8 cellular contexts compared by ENCODE assay signal in genomic region chrX:111568356-111568755, GRCh38. TPM values are rescaled to one million over a fixed set of nuclear protein-coding genes. Genes with fewer than 3 reads are reported as not detected.
DNase-seq lines count a peak whose midpoint lies in the region; ATAC-seq, FAIRE-seq and TF ChIP-seq lines count a peak whose summit lies in the region.

No MANE protein-coding gene starts in this region.

- no peaks in the 10 kb centered on the region for H3F3A ChIP-seq in Loucy (ENCODE audit: low read depth)

- intact Hi-C loops in GM12878 (cut with micrococcal nuclease; ENCODE audit: unreplicated experiment) = no loop called here

- H3K36me3 Mint-ChIP-seq in nephron progenitor cell (ENCODE audit: low read depth) = no peaks in the 10 kb centered on the region

- peak; percentile 34 for TF ChIP-seq CTCF in Loucy (conservative IDR thresholded peaks at IDR 0.05; ENCODE audit: low read length)
- peak; percentile 6 to 21 (median 8); a peak in 1 of 6 replicates for TF ChIP-seq CTCF in GM12878 (IDR thresholded peaks at IDR 0.05 in 2 of 3, conservative IDR thresholded peaks at IDR 0.05 in 1 of 3; ENCODE audit: control insufficient read depth in 2 of 3, extremely low read depth in 1 of 3, insufficient read depth in 1 of 3, low read depth in 3 of 3, low read length in 3 of 3)
- TF ChIP-seq CTCF in nephron progenitor cell (IDR thresholded peaks at IDR 0.05) = peak; percentile 60

- H3K9ac ChIP-seq in Loucy (ENCODE audit: low read depth, low read length, poor library complexity, severe bottlenecking) (no peak overlapping the region), GM12878 (ENCODE audit: control insufficient read depth, insufficient read depth, low read length) (no peak overlapping the region)

- no peaks in the 10 kb centered on the region for H4K20me1 ChIP-seq in Loucy (ENCODE audit: insufficient read depth, low read length, poor library complexity, severe bottlenecking)
- no peaks in the 10 kb centered on the region for H4K20me1 ChIP-seq in GM12878 (ENCODE audit: control insufficient read depth, insufficient read depth)

- SMC1A ChIA-PET in GM12878 (lab: Charles Lee; ENCODE audit: uncharacterized antibody, unreplicated experiment) = no interaction called here

- peak; percentile 9 for DNase-seq in ELR (ENCODE audit: low read depth)
- DNase-seq in GM12878 (ENCODE audit: low read depth, low spot score) = no peak
- DNase-seq in nephron progenitor cell = peak; percentile 9
- no peak for DNase-seq in stimulated activated CD4-positive, alpha-beta T cell treated with anti-CD3 and anti-CD28 coated beads, Interleukin-15, amount 100 ng/mL, for 24 hours
- DNase-seq in epidermal melanocyte (ENCODE audit: insufficient read length, low spot score) = no peak
- DNase-seq in NCI-H128 (lab: John Stamatoyannopoulos, UW; ENCODE audit: unreplicated experiment) = no peak

- no peak for FAIRE-seq in GM12878 (lab: Jason Lieb, UNC)

- POLR2A ChIA-PET in GM12878 (lab: Charles Lee) = no interaction called here

- H3K36me3 ChIP-seq in Loucy (ENCODE audit: insufficient read depth, low read length) (no peaks in the 10 kb centered on the region), GM12878 (ENCODE audit: control insufficient read depth in 2 of 2, insufficient read depth in 2 of 2, low read length in 1 of 2) (no peaks in the 10 kb centered on the region)

- H3K9me3 ChIP-seq in Loucy (ENCODE audit: insufficient read depth, low read depth, low read length) = no peaks in the 10 kb centered on the region
- no peaks in the 10 kb centered on the region for H3K9me3 ChIP-seq in GM12878 (replicated peaks; ENCODE audit: control insufficient read depth, insufficient read depth, low read length)

- H3K79me2 ChIP-seq in Loucy (ENCODE audit: insufficient read depth, low read length) (no peaks in the 10 kb centered on the region), GM12878 (ENCODE audit: control insufficient read depth, insufficient read depth, low read length) (no peaks in the 10 kb centered on the region)

- no peak overlapping the region for H3K27ac ChIP-seq in GM12878 (ENCODE audit: control insufficient read depth, insufficient read depth)

- no peaks in the 10 kb centered on the region for H3K9me2 ChIP-seq in Loucy (replicated peaks; ENCODE audit: low read depth, low read length)

- H2AFZ ChIP-seq in Loucy (ENCODE audit: low read length) = no peak overlapping the region
- no peak overlapping the region for H2AFZ ChIP-seq in GM12878 (ENCODE audit: control insufficient read depth, low read depth, low read length)

- H3K9me3 Mint-ChIP-seq in nephron progenitor cell = peaks cover 4% of the 10 kb centered on the region

- no peaks in the 10 kb centered on the region for H3K27me3 ChIP-seq in Loucy (ENCODE audit: insufficient read depth, low read length, poor library complexity, severe bottlenecking)
- H3K27me3 ChIP-seq in GM12878 (replicated peaks in 1 of 2; ENCODE audit: control insufficient read depth in 2 of 2, insufficient read depth in 2 of 2, low read length in 1 of 2) = no peaks in the 10 kb centered on the region

- no peak for TF ChIP-seq EP300 in GM12878 (IDR thresholded peaks at IDR 0.05; ENCODE audit: borderline replicate concordance in 1 of 2, control insufficient read depth in 1 of 2, low read depth in 2 of 2, low read length in 2 of 2)

- in situ Hi-C loops in GM12878 (cut with MboI) = no loop called here

- H3K4me1 ChIP-seq in Loucy (ENCODE audit: insufficient read depth, low read length, poor library complexity, severe bottlenecking) (no peaks in the 10 kb centered on the region), GM12878 (ENCODE audit: control insufficient read depth, insufficient read depth, low read length) (no peaks in the 10 kb centered on the region)

- peaks cover 7% of the 10 kb centered on the region for H3K27me3 Mint-ChIP-seq in nephron progenitor cell (ENCODE audit: low read depth, poor library complexity)

- TF ChIP-seq RAD21 in GM12878 (IDR thresholded peaks at IDR 0.05; ENCODE audit: insufficient read depth, low read depth, low read length) = no peak

- WGBS in GM12878 (ENCODE audit: insufficient coverage, insufficient replicate concordance, low lambda C conversion rate, missing lambda C conversion rate) = 66% methylated on average over 4 of the region's 4 CpGs

- H3K4me2 ChIP-seq in Loucy (ENCODE audit: low read depth, low read length, poor library complexity, severe bottlenecking) (no peak overlapping the region), GM12878 (ENCODE audit: control insufficient read depth, insufficient read depth) (no peak overlapping the region)

- TF ChIP-seq POLR2A in GM12878 (IDR thresholded peaks at IDR 0.05; ENCODE audit: low read depth, low read length) = no peak

- ATAC-seq in GM12878 (no peak), GM21367 (IDR thresholded peaks at IDR 0.05; ENCODE audit: unreplicated experiment) (no peak)

- no TSS peak for BruUV-seq in GM12878 (replicated peaks; lab: Mats Ljungman, UMichigan)

- H3K4me3 ChIP-seq in Loucy (ENCODE audit: low read length, poor library complexity, severe bottlenecking) (no peak overlapping the region), GM12878 (no peak overlapping the region)

- CTCF ChIA-PET in GM12878 (lab: Yijun Ruan, JAX) = no interaction called here

- no peak overlapping the region for H3K4me3 Mint-ChIP-seq in nephron progenitor cell

- no peak overlapping the region for H3K27ac Mint-ChIP-seq in nephron progenitor cell

- RAD21 ChIA-PET in GM12878 (lab: Charles Lee; ENCODE audit: unreplicated experiment) = no interaction called here

- peaks cover 19% of the 10 kb centered on the region for H3K4me1 Mint-ChIP-seq in nephron progenitor cell

TF ChIP-seq in GM12878, 131 proteins besides CTCF, POLR2A, EP300 and RAD21:
- no peak for TF ChIP-seq JUND (IDR thresholded peaks at IDR 0.05; ENCODE audit: low read depth, low read length)
- TF ChIP-seq ZBTB11 (CRISPR knock-in tag; IDR thresholded peaks at IDR 0.05) = no peak
- TF ChIP-seq POLR2AphosphoS5 (IDR thresholded peaks at IDR 0.05; ENCODE audit: low read length) = no peak
- no peak for TF ChIP-seq ELK1 (IDR thresholded peaks at IDR 0.05; ENCODE audit: low read depth, low read length)
- no peak for TF ChIP-seq USF2 (IDR thresholded peaks at IDR 0.05; ENCODE audit: borderline replicate concordance, low read depth, low read length)
- no peak for TF ChIP-seq RUNX3 (IDR thresholded peaks at IDR 0.05; ENCODE audit: low read length)

RNA-seq across cellular contexts. Expression of gene SERTM2, which starts 56.9 kb away (rescaled TPM):
- not detected in 2 replicates for total RNA-seq in GM12878 (2013; cell fraction: nucleolus; rRNA removed)
- total RNA-seq in GM12878 (2014; rRNA removed) = not detected in 2 replicates
- total RNA-seq in GM12878 (2014; rRNA removed; fragmentation: Illumina TruSeq; extraction: Trizol) = not detected in 2 replicates
- total RNA-seq in GM12878 (2021) = not detected in 2 replicates
- polyA plus RNA-seq in GM12878 (2011; ENCODE audit: low read depth) = not detected
- polyA plus RNA-seq in GM12878 (2011; rRNA removed) = not detected in 2 replicates
- polyA plus RNA-seq in GM12878 (2011; cell fraction: cytosol; rRNA removed) = not detected in 2 replicates
- not detected in 2 replicates for polyA plus RNA-seq in GM12878 (2011; cell fraction: nucleus; rRNA removed)
- not detected in 2 replicates for polyA plus RNA-seq in GM12878 (2012)
- polyA plus RNA-seq in GM12878 (2014; fragmentation: Illumina TruSeq; extraction: Trizol) = not detected in 2 replicates
- polyA plus RNA-seq in GM12878 (2014; fragmentation: Nextera tagmentation; extraction: Ambion mirVana) = not detected
- not detected in 2 replicates for polyA plus RNA-seq in GM12878 (2014; rRNA removed)
- polyA plus RNA-seq in GM12878 (2016; fragmentation: Nextera tagmentation; extraction: Ambion mirVana) = not detected
- polyA minus RNA-seq in GM12878 (2011; rRNA and poly(A)+ RNA removed) = not detected in 2 replicates
- not detected in 2 replicates for polyA minus RNA-seq in GM12878 (2011; cell fraction: cytosol; rRNA and poly(A)+ RNA removed)
- not detected in 2 replicates for polyA minus RNA-seq in GM12878 (2011; cell fraction: nucleus; rRNA and poly(A)+ RNA removed)

Comparison
In these comparisons a context has a peak if more than half of its experiments do, and no peak if none do; other contexts are left out.
1. DNase-seq: peak in ELR (single experiment) and nephron progenitor cell (single experiment); none in GM12878 (single experiment), stimulated activated CD4-positive, alpha-beta T cell treated with anti-CD3 and anti-CD28 coated beads, Interleukin-15, amount 100 ng/mL, for 24 hours (single experiment), epidermal melanocyte (single experiment) and NCI-H128 (single experiment).
2. CTCF ChIP-seq: peak in every context shown above with its lines; median percentile 60 in nephron progenitor cell; 34 in Loucy; 8 in GM12878.